In genomic region chr2:216507220-216508143, GRCh38 we compare ENCODE assay signal across 16 cellular contexts. TPM values are rescaled to one million over a fixed set of nuclear protein-coding genes. Genes with fewer than 3 reads are reported as not detected.
DNase-seq lines count a peak whose midpoint lies in the region; ATAC-seq, FAIRE-seq and TF ChIP-seq lines count a peak whose summit lies in the region.
"Had no signal": no experiment of that assay in that cellular context is flagged by ENCODE, and none has a peak within 500 bp of the region (broad histone marks: within the 10 kb centered on the region; RNA-seq: fewer than 3 reads in every experiment).

No MANE protein-coding gene starts in this region.

- H2BK12ac ChIP-seq in H1 (ENCODE audit: low read depth, low read length): no peak overlapping the region

- no peak overlapping the region for H2AK5ac ChIP-seq in H1 (ENCODE audit: low read depth, low read length)

- 85% methylated on average over 5 of the region's 5 CpGs; no CpG with 5 or more reads in 1 of the 2 experiments for WGBS in H1 (ENCODE audit: extremely low coverage in 1 of 2, insufficient coverage in 1 of 2, insufficient read length in 1 of 2, insufficient replicate concordance in 2 of 2, low coverage in 1 of 2, low lambda C conversion rate in 2 of 2, missing lambda C conversion rate in 1 of 2), 2 experiments

- intact Hi-C loops in MCF 10A (cut with micrococcal nuclease): no loop called here
- intact Hi-C loops in breast epithelium (cut with DNase I; ENCODE audit: low total_unique reads): no loop called here

- H3K56ac ChIP-seq in H1 (replicated peaks; ENCODE audit: insufficient read length, low read depth, low read length): no peak overlapping the region

- POLR2A ChIA-PET in MCF 10A (lab: Yijun Ruan, JAX): interaction anchor here (0.6 to 1.9 kb wide), 10 partner anchors 8 to 1308 kb away, joined by 3 to 13 read pairs (median 4); partner anchors contain the start of gene RPL37A
- POLR2A ChIA-PET in H1 (lab: Charles Lee; ENCODE audit: partially characterized antibody): interaction anchor here (0.6 to 5.9 kb wide), 18 partner anchors 8 to 361 kb away, joined by 3 to 63 read pairs (median 4); partner anchors contain the start of genes RPL37A and SMARCAL1

- peaks cover 0 to 6% of the 10 kb centered on the region in 2 experiments; a peak in 1 of 4 replicates for H3K79me2 ChIP-seq in H1 (ENCODE audit: control insufficient read depth in 1 of 2, insufficient read depth in 2 of 2, low read length in 2 of 2)

- H3K9me3 ChIP-seq in breast epithelium (no peaks in the 10 kb centered on the region), H1 (ENCODE audit: insufficient read depth in 2 of 2, low read depth in 1 of 2, low read length in 1 of 2) (no peaks in the 10 kb centered on the region)
- H3K9me3 ChIP-seq: BE2C, prostate gland had no signal

- no peak overlapping the region for H2BK20ac ChIP-seq in H1 (ENCODE audit: low read length)

- H3K4me3 Mint-ChIP-seq in MCF 10A (ENCODE audit: unreplicated experiment): no peak overlapping the region
- H3K4me3 Mint-ChIP-seq in IgD-negative memory B cell: no peak overlapping the region
- no peak overlapping the region for H3K4me3 Mint-ChIP-seq in stimulated activated naive CD8-positive, alpha-beta T cell treated with anti-CD3 and anti-CD28 coated beads, Interleukin-15, amount 100 ng/mL, for 72 hours
- H3K4me3 Mint-ChIP-seq: activated T-helper 17 cell treated with anti-CD3 and anti-CD28 coated beads, Interleukin-2, amount 50 U/mL, for 72 hours had no signal

- no peak overlapping the region for H2BK5ac ChIP-seq in H1 (ENCODE audit: low read depth, low read length)

- no peak overlapping the region for H4K5ac ChIP-seq in H1 (ENCODE audit: insufficient read length, low read depth, low read length)

- no peak overlapping the region for H2AFZ ChIP-seq in H1 (ENCODE audit: low read length)

- H3K27ac ChIP-seq in breast epithelium (no peak overlapping the region), H1 (ENCODE audit: low read depth, low read length) (no peak overlapping the region)
- H3K27ac ChIP-seq: prostate gland had no signal

- no peak for DNase-seq in MCF 10A (ENCODE audit: unreplicated experiment)
- no peak for DNase-seq in breast epithelium (ENCODE audit: low spot score in 2 of 2)
- no peak for DNase-seq in H1 (ENCODE audit: low read depth in 1 of 2, low spot score in 2 of 2)
- DNase-seq in stimulated activated naive CD8-positive, alpha-beta T cell treated with anti-CD3 and anti-CD28 coated beads, Interleukin-15, amount 100 ng/mL, for 72 hours: no peak
- DNase-seq in KBM-7: no peak
- no peak for DNase-seq in COLO829 (ENCODE audit: low spot score)
- no peak for DNase-seq in pons (ENCODE audit: low spot score)
- DNase-seq: activated CD4-positive, CD25-positive, alpha-beta regulatory T cell treated with anti-CD3 and anti-CD28 coated beads, Interleukin-2, amount 50 U/mL, for 72 hours; BE2C; NCI-H2171 treated with DMSO at 0.1 percent for 48 hours had no signal

- no peak overlapping the region for H2BK120ac ChIP-seq in H1 (replicated peaks; ENCODE audit: low read depth, low read length)

- no peak overlapping the region for H3K4me2 ChIP-seq in H1 (ENCODE audit: insufficient read depth in 1 of 2, low read depth in 2 of 2, low read length in 2 of 2)

- H3K27me3 ChIP-seq in breast epithelium (no peaks in the 10 kb centered on the region), H1 (replicated peaks in 1 of 4; ENCODE audit: control insufficient read depth in 3 of 4, extremely low read depth in 1 of 4, insufficient read depth in 3 of 4, low read length in 3 of 4) (no peaks in the 10 kb centered on the region)
- H3K27me3 ChIP-seq: BE2C had no signal

- H3K9me3 Mint-ChIP-seq in MCF 10A (ENCODE audit: unreplicated experiment): no peaks in the 10 kb centered on the region
- no peaks in the 10 kb centered on the region for H3K9me3 Mint-ChIP-seq in IgD-negative memory B cell
- H3K9me3 Mint-ChIP-seq in stimulated activated naive CD8-positive, alpha-beta T cell treated with anti-CD3 and anti-CD28 coated beads, Interleukin-15, amount 100 ng/mL, for 72 hours: no peaks in the 10 kb centered on the region
- H3K9me3 Mint-ChIP-seq: activated T-helper 17 cell treated with anti-CD3 and anti-CD28 coated beads, Interleukin-2, amount 50 U/mL, for 72 hours had no signal

- H3K18ac ChIP-seq in H1 (ENCODE audit: extremely low read depth, low read length): no peak overlapping the region

- H3K23me2 ChIP-seq in H1 (ENCODE audit: low read depth, low read length): no peaks in the 10 kb centered on the region

- no peaks in the 10 kb centered on the region for H3K79me1 ChIP-seq in H1 (ENCODE audit: low read depth, low read length)

- no peak overlapping the region for H3K23ac ChIP-seq in H1 (ENCODE audit: insufficient read length)

- no TSS peak for BruUV-seq in MCF 10A (replicated peaks; lab: Mats Ljungman, UMichigan)

- no peaks in the 10 kb centered on the region for H3K27me3 Mint-ChIP-seq in MCF 10A (ENCODE audit: insufficient read depth, unreplicated experiment)
- no peaks in the 10 kb centered on the region for H3K27me3 Mint-ChIP-seq in IgD-negative memory B cell
- no peaks in the 10 kb centered on the region for H3K27me3 Mint-ChIP-seq in stimulated activated naive CD8-positive, alpha-beta T cell treated with anti-CD3 and anti-CD28 coated beads, Interleukin-15, amount 100 ng/mL, for 72 hours
- H3K27me3 Mint-ChIP-seq: activated T-helper 17 cell treated with anti-CD3 and anti-CD28 coated beads, Interleukin-2, amount 50 U/mL, for 72 hours had no signal

- peak; percentile 29 for ATAC-seq in stimulated activated naive CD8-positive, alpha-beta T cell treated with anti-CD3 and anti-CD28 coated beads, Interleukin-15, amount 100 ng/mL, for 72 hours
- ATAC-seq: activated T-helper 17 cell treated with anti-CD3 and anti-CD28 coated beads, Interleukin-2, amount 50 U/mL, for 72 hours had no signal

- no peak overlapping the region for H2BK15ac ChIP-seq in H1 (ENCODE audit: low read length)

- FAIRE-seq in H1 (lab: Jason Lieb, UNC): no peak
- FAIRE-seq: GM18507, islet of Langerhans, urothelium cell line had no signal

- TF ChIP-seq EP300 in H1 (IDR thresholded peaks at IDR 0.05; ENCODE audit: borderline replicate concordance in 1 of 2, low read depth in 2 of 2, low read length in 2 of 2): no peak

- no peaks in the 10 kb centered on the region for H3K4me1 ChIP-seq in breast epithelium
- peaks cover 0 to 2% (median 0%) of the 10 kb centered on the region in 4 experiments; a peak in 1 of 7 replicates for H3K4me1 ChIP-seq in H1 (replicated peaks in 1 of 4; ENCODE audit: control insufficient read depth in 3 of 4, insufficient read depth in 4 of 4, low read length in 3 of 4)
- H3K4me1 ChIP-seq: prostate gland had no signal

- H3K4ac ChIP-seq in H1 (replicated peaks; ENCODE audit: insufficient read length, low read depth, low read length): no peak overlapping the region

- no peak overlapping the region for H4K8ac ChIP-seq in H1 (ENCODE audit: extremely low read depth, insufficient read depth, low read length)

- H3K9ac ChIP-seq in H1 (replicated peaks in 1 of 4; ENCODE audit: extremely low read depth in 1 of 4, low read depth in 3 of 4, low read length in 3 of 4): no peak overlapping the region

- peaks cover 4 to 12% of the 10 kb centered on the region in 2 experiments for H4K20me1 ChIP-seq in H1 (replicated peaks in 1 of 2; ENCODE audit: control insufficient read depth in 1 of 2, insufficient read depth in 2 of 2, low read length in 2 of 2)

- H3K36me3 Mint-ChIP-seq in MCF 10A (ENCODE audit: insufficient read depth, unreplicated experiment) (peaks cover 64% of the 10 kb centered on the region), IgD-negative memory B cell (peaks cover 5% of the 10 kb centered on the region)

- H3K4me1 Mint-ChIP-seq in MCF 10A (ENCODE audit: insufficient read depth, unreplicated experiment): peaks cover 18% of the 10 kb centered on the region
- H3K4me1 Mint-ChIP-seq in IgD-negative memory B cell: peaks cover 0 to 7% (median 2%) of the 10 kb centered on the region in 3 donors
- peaks cover 30% of the 10 kb centered on the region for H3K4me1 Mint-ChIP-seq in stimulated activated naive CD8-positive, alpha-beta T cell treated with anti-CD3 and anti-CD28 coated beads, Interleukin-15, amount 100 ng/mL, for 72 hours

- H3K27ac Mint-ChIP-seq in MCF 10A (ENCODE audit: low read depth, unreplicated experiment) (peak overlapping the region; percentile 56), IgD-negative memory B cell (peak overlapping the region in 2 of 3 donors; percentile 49 to 86)
- H3K27ac Mint-ChIP-seq in stimulated activated naive CD8-positive, alpha-beta T cell treated with anti-CD3 and anti-CD28 coated beads, Interleukin-15, amount 100 ng/mL, for 72 hours: peak overlapping the region in 1 of 2 donors; percentile 6

- no peak overlapping the region for H4K91ac ChIP-seq in H1 (replicated peaks; ENCODE audit: insufficient read length, low read length)

- in situ Hi-C loops in KBM-7 (cut with MboI; ENCODE audit: low pct_unique_long_range_greater_than_20kb, low sequenced_read_pairs): no loop called here

- TF ChIP-seq POLR2A in breast epithelium (IDR thresholded peaks at IDR 0.05) (no peak), H1 (IDR thresholded peaks at IDR 0.05; ENCODE audit: control extremely low read depth in 1 of 2, low read depth in 2 of 2, low read length in 2 of 2) (no peak; a peak in 2 of 3 replicates)

- CTCF ChIA-PET in MCF 10A (lab: Yijun Ruan, JAX) (interaction anchor here (0.6 to 4.9 kb wide), 7 partner anchors 8 to 1576 kb away, joined by 3 to 33 read pairs (median 4); no protein-coding TSS in a partner anchor), H1 (lab: Charles Lee; ENCODE audit: partially characterized antibody) (interaction anchor here (0.8 to 4.2 kb wide), 6 partner anchors 8 to 180 kb away, joined by 3 to 32 read pairs (median 4); partner anchors contain the start of gene RPL37A)

- H3K4me3 ChIP-seq in breast epithelium (no peak overlapping the region), H1 (ENCODE audit: extremely low read depth in 1 of 4, insufficient read depth in 2 of 4, low read depth in 3 of 4, low read length in 4 of 4) (no peak overlapping the region)
- H3K4me3 ChIP-seq: prostate gland had no signal

- no peak overlapping the region for H3K14ac ChIP-seq in H1 (ENCODE audit: insufficient read length)

- H3K36me3 ChIP-seq in breast epithelium (no peaks in the 10 kb centered on the region), H1 (ENCODE audit: control insufficient read depth in 2 of 4, insufficient read depth in 4 of 4, low read length in 3 of 4) (peaks cover 9 to 61% (median 26%) of the 10 kb centered on the region in 4 experiments; a peak in 7 of 8 replicates)
- H3K36me3 ChIP-seq: prostate gland had no signal

- TF ChIP-seq CTCF in MCF 10A (IDR thresholded peaks at IDR 0.05; ENCODE audit: unreplicated experiment) (no peak), breast epithelium (IDR thresholded peaks at IDR 0.05) (no peak), H1 (IDR thresholded peaks at IDR 0.05; ENCODE audit: control extremely low read depth in 1 of 3, insufficient read depth in 1 of 3, low read depth in 1 of 3, low read length in 3 of 3) (no peak)

- TF ChIP-seq RAD21 in H1 (IDR thresholded peaks at IDR 0.05 in 1 of 2, conservative IDR thresholded peaks at IDR 0.05 in 1 of 2; ENCODE audit: low read depth in 2 of 2, low read length in 2 of 2): no peak

RNA-seq across cellular contexts. Expression of gene RPL37A, which starts 8.8 kb away (rescaled TPM):
- total RNA-seq in MCF 10A (2022): 4,349 and 4,745 TPM in 2 replicates
- total RNA-seq in breast epithelium: 1,000 to 10,000 TPM; 1,604 to 2,277 (median 1,692) TPM
- 4,003 TPM for polyA plus RNA-seq in IgD-negative memory B cell
- 3,180 and 3,341 TPM in 2 replicates for total RNA-seq in H1 (2021; fragmentation: NEBNext Ultra II Directional; extraction: Animal tissue kit (Norgen Biotek cat#: 25700))
- 1,723 and 1,737 TPM in 2 replicates for polyA plus RNA-seq in H1 (2011; rRNA removed)
- polyA plus RNA-seq in H1 (2011; cell fraction: cytosol; rRNA removed): 2,977 TPM
- polyA plus RNA-seq in H1 (2011; cell fraction: nucleus; rRNA removed): 4,552 TPM
- polyA plus RNA-seq in H1 (2012, experiment 1 of 2): 3,740 to 6,593 TPM (median 5,844 TPM) in 4 replicates
- polyA plus RNA-seq in H1 (2012, experiment 2 of 2): 4,216 TPM
- 12,293 TPM for polyA plus RNA-seq in H1 (2013, experiment 1 of 2)
- 12,251 TPM for polyA plus RNA-seq in H1 (2013, experiment 2 of 2)
- polyA minus RNA-seq in H1 (2011; rRNA and poly(A)+ RNA removed): 601 and 656 TPM in 2 replicates
- 1,160 TPM for polyA minus RNA-seq in H1 (2011; cell fraction: cytosol; rRNA and poly(A)+ RNA removed)
- 777 TPM for polyA minus RNA-seq in H1 (2011; cell fraction: nucleus; rRNA and poly(A)+ RNA removed)
